ENCODE assay signal across 8 cellular contexts in the genomic region with DNA sequence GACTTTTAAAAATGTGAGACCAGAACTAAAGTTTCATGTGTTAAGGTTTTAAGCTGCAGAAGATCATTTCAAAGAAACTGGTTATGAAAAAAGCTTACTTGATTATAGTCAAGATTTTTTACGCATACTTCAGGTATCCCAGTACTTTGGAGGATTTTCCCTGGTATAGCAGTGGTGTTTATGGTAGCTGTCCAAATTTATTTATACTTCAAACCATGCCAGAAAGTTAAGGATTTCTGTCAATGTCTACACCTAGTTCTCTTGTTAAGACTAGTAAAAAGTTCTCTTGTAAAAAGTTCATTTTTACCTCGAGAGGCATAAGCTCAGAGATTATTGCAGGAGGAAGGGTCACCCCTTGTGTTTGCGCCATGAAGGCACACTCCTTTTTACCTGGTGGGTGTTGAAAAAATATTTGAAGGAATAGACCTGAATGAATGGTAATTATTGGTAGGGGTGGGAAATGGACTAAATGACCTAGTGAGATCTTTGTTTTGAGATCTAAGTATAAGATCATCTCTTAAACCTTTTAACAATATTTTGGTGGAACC. TPM values are rescaled to one million over a fixed set of nuclear protein-coding genes. Genes with fewer than 3 reads are reported as not detected.
DNase-seq lines count a peak whose midpoint lies in the region; ATAC-seq and TF ChIP-seq lines count a peak whose summit lies in the region.

No MANE protein-coding gene starts in this region.

- peak overlapping the region; percentile 63; the same call in 1 of the 2 replicates for H3K27ac Mint-ChIP-seq in GM23338

- H3K79me2 ChIP-seq in GM23338 (replicated peaks; ENCODE audit: insufficient read depth) (peaks cover 68% of the 10 kb centered on the region), fibroblast of lung (ENCODE audit: control insufficient read depth, insufficient read depth, low read length) (peaks cover 74% of the 10 kb centered on the region)

- no peak overlapping the region for H3K27ac ChIP-seq in GM23338 (ENCODE audit: low read depth)
- peak overlapping the region; percentile 27; the same call in 1 of the 2 replicates for H3K27ac ChIP-seq in SK-N-MC
- peak overlapping the region; percentile 82 for H3K27ac ChIP-seq in fibroblast of lung (ENCODE audit: insufficient read depth, low read length)

- peaks cover 3% of the 10 kb centered on the region; the same call in 1 of the 2 replicates for H3F3A ChIP-seq in GM23338 (replicated peaks; ENCODE audit: low read depth)

- peak overlapping the region; percentile 85 for H3K4me3 ChIP-seq in GM23338
- H3K4me3 ChIP-seq in SK-N-MC = peak overlapping the region; percentile 94
- H3K4me3 ChIP-seq in fibroblast of lung (replicated peaks in 1 of 4; ENCODE audit: control extremely low read depth in 1 of 4, insufficient read depth in 1 of 4, low read depth in 3 of 4, low read length in 4 of 4) = peak overlapping the region; percentile 3 to 92 (median 81)
- H3K4me3 ChIP-seq in skeletal muscle cell (ENCODE audit: low read depth, low read length) = peak overlapping the region; percentile 69

- peak overlapping the region; percentile 79 for H3K4me2 ChIP-seq in GM23338
- H3K4me2 ChIP-seq in fibroblast of lung (ENCODE audit: extremely low read depth, insufficient read depth, low read length) = peak overlapping the region; percentile 55

- H3K9me3 ChIP-seq in SK-N-MC (ENCODE audit: low read depth, low read length) = peaks cover 4% of the 10 kb centered on the region; the same call in 1 of the 2 replicates
- no peaks in the 10 kb centered on the region for H3K9me3 ChIP-seq in fibroblast of lung (ENCODE audit: control insufficient read depth, insufficient read depth, low read depth, low read length)

- peaks cover 16% of the 10 kb centered on the region for H3K27me3 Mint-ChIP-seq in GM23338 (ENCODE audit: insufficient read depth, low read depth, poor library complexity)

- H3K9me2 ChIP-seq in GM23338 (ENCODE audit: insufficient read depth) = 0 out of 2 replicates have a peak, but pooled peaks cover under 1% of the 10 kb centered on the region

- H3K9me3 Mint-ChIP-seq in GM23338 = peaks cover 5% of the 10 kb centered on the region

- peak overlapping the region; percentile 86 for H3K4me3 Mint-ChIP-seq in GM23338

- no peak for ATAC-seq in GM23338
- no peak for ATAC-seq in GM21576 (IDR thresholded peaks at IDR 0.05; ENCODE audit: unreplicated experiment)

- H3K27me3 ChIP-seq in GM23338 (ENCODE audit: insufficient read depth) = no peaks in the 10 kb centered on the region
- H3K27me3 ChIP-seq in fibroblast of lung (ENCODE audit: control insufficient read depth, insufficient read depth, low read length) = no peaks in the 10 kb centered on the region

- H4K20me1 ChIP-seq in GM23338 (replicated peaks; ENCODE audit: insufficient read depth) = peaks cover 48% of the 10 kb centered on the region
- H4K20me1 ChIP-seq in fibroblast of lung (ENCODE audit: control insufficient read depth, extremely low read depth, insufficient read depth, low read length) = peaks cover 2% of the 10 kb centered on the region

- peaks cover 59% of the 10 kb centered on the region for H3K4me1 Mint-ChIP-seq in GM23338

- no peaks in the 10 kb centered on the region for H3K36me3 ChIP-seq in GM23338 (ENCODE audit: insufficient read depth)
- peaks cover 11% of the 10 kb centered on the region; the same call in 1 of the 2 replicates for H3K36me3 ChIP-seq in SK-N-MC (ENCODE audit: insufficient read depth, low read length)
- no peaks in the 10 kb centered on the region for H3K36me3 ChIP-seq in fibroblast of lung (ENCODE audit: control insufficient read depth, insufficient read depth, low read length)

- no peak for TF ChIP-seq CTCF in GM23338 (conservative IDR thresholded peaks at IDR 0.05; ENCODE audit: low read depth in 2 of 2)
- TF ChIP-seq CTCF in fibroblast of lung (conservative IDR thresholded peaks at IDR 0.05 in 1 of 2, IDR thresholded peaks at IDR 0.05 in 1 of 2; ENCODE audit: low read depth in 1 of 2, low read length in 2 of 2) = no peak

- peaks cover 7% of the 10 kb centered on the region for H3K36me3 Mint-ChIP-seq in GM23338 (ENCODE audit: low read depth)

- H3K9ac ChIP-seq in SK-N-MC (ENCODE audit: insufficient read length) (peak overlapping the region; percentile 97), fibroblast of lung (ENCODE audit: insufficient read depth, low read length) (no peak overlapping the region)

- DNase-seq in GM23338 (ENCODE audit: low spot score) (no peak), SK-N-MC (ENCODE audit: low read depth, low spot score) (no peak), fibroblast of lung (ENCODE audit: low read depth in 2 of 2) (no peak), skeletal muscle cell (ENCODE audit: low read depth) (no peak), NCI-H146 (lab: John Stamatoyannopoulos, UW) (no peak), LoVo (ENCODE audit: low spot score) (no peak), HCEC 1CT (no peak)

- peaks cover 43% of the 10 kb centered on the region for H3K4me1 ChIP-seq in GM23338 (ENCODE audit: insufficient read depth)
- no peaks in the 10 kb centered on the region for H3K4me1 ChIP-seq in fibroblast of lung (ENCODE audit: control insufficient read depth, extremely low read depth, insufficient read depth, low read length)

- H2AFZ ChIP-seq in GM23338 = no peak overlapping the region
- no peak overlapping the region for H2AFZ ChIP-seq in fibroblast of lung (ENCODE audit: low read length)

TF ChIP-seq in GM23338, 12 proteins besides CTCF, POLR2A, EP300 and RAD21 (continues in another document):
- TF ChIP-seq STAT1 (IDR thresholded peaks at IDR 0.05; ENCODE audit: unreplicated experiment) (no peak), NANOG (IDR thresholded peaks at IDR 0.05; ENCODE audit: borderline replicate concordance) (no peak), EZH2 (IDR thresholded peaks at IDR 0.05; ENCODE audit: low read depth, unreplicated experiment) (no peak), REST (IDR thresholded peaks at IDR 0.05; ENCODE audit: unreplicated experiment) (no peak), CREB1 (CRISPR knock-in tag; IDR thresholded peaks at IDR 0.05; ENCODE audit: low read depth) (no peak)

RNA-seq across cellular contexts. Expression of gene DYRK1A, which starts 2.8 kb away (rescaled TPM):
- 82.9 and 84.7 TPM in 2 replicates for total RNA-seq in GM23338 (2014; rRNA removed; shearing (Covaris generic))
- polyA plus RNA-seq in GM23338 (2016; fragmentation: Nextera tagmentation; extraction: Ambion mirVana) = 10.3 and 11.0 TPM in 2 replicates
- 57.5 and 64.1 TPM in 2 replicates for total RNA-seq in fibroblast of lung
- polyA plus RNA-seq in fibroblast of lung = 44.6 and 45.9 TPM in 2 replicates
- polyA plus RNA-seq in fibroblast of lung (2012) = 16.6 and 22.0 TPM in 2 replicates
- polyA minus RNA-seq in fibroblast of lung (ENCODE audit: low replicate concordance) = 83.1 and 171 TPM in 2 replicates
